8 cellular contexts compared by ENCODE assay signal in the genomic region with DNA sequence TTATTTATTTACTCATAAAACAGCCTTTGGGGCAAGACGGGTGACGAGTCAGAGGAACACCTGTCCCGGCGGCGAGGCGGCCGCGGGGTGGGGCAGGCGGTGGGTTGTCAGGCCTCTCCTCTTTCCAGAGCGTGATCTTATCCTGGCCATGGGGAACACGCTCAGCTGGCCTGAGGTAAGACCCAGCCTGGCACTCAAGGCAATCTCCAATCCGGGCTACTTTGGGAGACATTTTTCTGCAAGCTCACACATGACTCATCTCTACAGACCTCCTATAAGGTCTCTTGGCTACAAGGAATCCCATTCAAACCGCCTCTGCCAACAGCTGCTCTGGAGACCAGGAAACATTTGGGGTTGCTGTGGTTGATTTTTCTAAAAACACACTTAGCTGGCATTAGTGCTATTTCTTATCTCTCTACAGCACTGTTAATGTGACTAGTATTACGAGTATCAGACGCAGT. TPM values are rescaled to one million over a fixed set of nuclear protein-coding genes. Genes with fewer than 3 reads are reported as not detected.
DNase-seq lines count a peak whose midpoint lies in the region; ATAC-seq, FAIRE-seq and TF ChIP-seq lines count a peak whose summit lies in the region.

No MANE protein-coding gene starts in this region.

- no peak for FAIRE-seq in HepG2 (lab: Jason Lieb, UNC)

- CTCF ChIA-PET in SK-N-SH (lab: Yijun Ruan, JAX) (interaction anchor here (0.8 to 3.4 kb wide), 2 partner anchors 384 to 526 kb away, joined by 3 to 8 read pairs; no protein-coding TSS in a partner anchor), HepG2 (lab: Yijun Ruan, JAX; ENCODE audit: low intra/inter-chr PET ratio, low total read pairs) (no interaction called here)

- H3K9me2 ChIP-seq in SK-N-SH = no peaks in the 10 kb centered on the region

- POLR2A ChIA-PET in SK-N-SH (lab: Yijun Ruan, JAX) = no interaction called here
- POLR2A ChIA-PET in HepG2 (lab: Yijun Ruan, JAX) = no interaction called here

- H3K4me1 ChIP-seq in SK-N-SH (ENCODE audit: control insufficient read depth in 1 of 2, insufficient read depth in 2 of 2, low read depth in 1 of 2, low read length in 1 of 2) = peaks cover 32 to 44% of the 10 kb centered on the region in 2 experiments
- H3K4me1 ChIP-seq in HepG2 (ENCODE audit: insufficient read depth, low read length) = peaks cover 99% of the 10 kb centered on the region
- peaks cover 52 to 94% (median 75%) of the 10 kb centered on the region in 4 donors for H3K4me1 ChIP-seq in transverse colon

- no peaks in the 10 kb centered on the region for H3K9me3 ChIP-seq in SK-N-SH
- no peaks in the 10 kb centered on the region for H3K9me3 ChIP-seq in HepG2 (ENCODE audit: low read length)
- no peaks in the 10 kb centered on the region for H3K9me3 ChIP-seq in transverse colon

- H3K4me3 ChIP-seq in SK-N-SH (ENCODE audit: low read depth in 2 of 2, low read length in 1 of 2) (peak overlapping the region in 1 of 2 experiments; percentile 49; a peak in 2 of 4 replicates), HepG2 (replicated peaks in 1 of 3; ENCODE audit: insufficient read depth in 1 of 3, low read depth in 2 of 3, low read length in 3 of 3) (no peak overlapping the region), transverse colon (no peak overlapping the region)

- H3K27me3 ChIP-seq in SK-N-SH (ENCODE audit: insufficient read depth) (no peaks in the 10 kb centered on the region), HepG2 (ENCODE audit: control insufficient read depth in 1 of 2, insufficient read depth in 2 of 2, low read length in 2 of 2) (no peaks in the 10 kb centered on the region), transverse colon (no peaks in the 10 kb centered on the region)

- H4K20me1 ChIP-seq in SK-N-SH (ENCODE audit: insufficient read depth) (peaks cover 44% of the 10 kb centered on the region), HepG2 (ENCODE audit: insufficient read depth, low read length) (peaks cover 16% of the 10 kb centered on the region; the same call in 1 of the 2 replicates)

- no peak for ATAC-seq in HepG2

- H3K79me2 ChIP-seq in SK-N-SH (ENCODE audit: insufficient read depth) (peaks cover 87% of the 10 kb centered on the region), HepG2 (ENCODE audit: insufficient read depth, low read length) (peaks cover 85% of the 10 kb centered on the region)

- intact Hi-C loops in HepG2 (cut with micrococcal nuclease; ENCODE audit: unreplicated experiment) (loop anchor here (2.0 kb wide), 2 partner anchors 29 to 127 kb away; no protein-coding TSS in a partner anchor), transverse colon (cut with DNase I; ENCODE audit: low total_unique reads) (no loop called here)

- no peak for TF ChIP-seq CTCF in AG09319 (IDR thresholded peaks at IDR 0.05; ENCODE audit: low read depth, low read length)
- TF ChIP-seq CTCF in SK-N-SH (IDR thresholded peaks at IDR 0.05) = no peak
- no peak for TF ChIP-seq CTCF in HepG2 (CRISPR knock-in tag; IDR thresholded peaks at IDR 0.05)
- TF ChIP-seq CTCF in transverse colon (IDR thresholded peaks at IDR 0.05) = no peak

- peak in 1 of 2 experiments; percentile 38; a peak in 1 of 4 replicates for TF ChIP-seq EP300 in SK-N-SH (IDR thresholded peaks at IDR 0.05; ENCODE audit: borderline replicate concordance in 1 of 2, low read depth in 1 of 2, low read length in 1 of 2)
- TF ChIP-seq EP300 in HepG2 (IDR thresholded peaks at IDR 0.05; ENCODE audit: low read depth in 2 of 2, low read length in 2 of 2) = no peak
- no peak for TF ChIP-seq EP300 in HepG2 (CRISPR knock-in tag; IDR thresholded peaks at IDR 0.05; ENCODE audit: borderline replicate concordance)
- no peak for TF ChIP-seq EP300 in transverse colon (IDR thresholded peaks at IDR 0.05; ENCODE audit: low read depth)

- WGBS in SK-N-SH (ENCODE audit: low lambda C conversion rate) = 13% methylated on average over 13 of the region's 15 CpGs
- 92% methylated on average over 15 of the region's 15 CpGs for WGBS in HepG2 (ENCODE audit: low lambda C conversion rate)
- 6 to 30% methylated on average over 2 to 15 of the region's 15 CpGs for WGBS in transverse colon (ENCODE audit: low coverage in 1 of 2), 2 donors

- peak overlapping the region; percentile 75 for H3K4me2 ChIP-seq in SK-N-SH
- H3K4me2 ChIP-seq in HepG2 (ENCODE audit: low read depth, low read length) = peak overlapping the region; percentile 66; the same call in 1 of the 2 replicates

- H3K27ac ChIP-seq in SK-N-SH (ENCODE audit: low read depth in 2 of 2, low read length in 1 of 2) (peak overlapping the region; percentile 63 to 95), HepG2 (ENCODE audit: extremely low read length, insufficient read depth, low read length) (peak overlapping the region; percentile 60), transverse colon (peak overlapping the region; percentile 79 to 85 (median 81))

- TF ChIP-seq POLR2A in HepG2 (IDR thresholded peaks at IDR 0.05; ENCODE audit: insufficient read depth in 1 of 2, low read depth in 2 of 2, low read length in 2 of 2) (no peak), transverse colon (IDR thresholded peaks at IDR 0.05) (no peak)

- BruUV-seq in HepG2 (replicated peaks; lab: Mats Ljungman, UMichigan) = no TSS peak

- in situ Hi-C loops in HepG2 (cut with HindIII; ENCODE audit: extremely low pct_ligation_motif_present, low pct_unique_long_range_greater_than_20kb) = loop anchor here (10.0 to 25.0 kb wide), 2 partner anchors 79 to 346 kb away; a partner anchor contains a TSS
- in situ Hi-C loops in transverse colon (cut with MboI; ENCODE audit: low pct_ligation_motif_present in 1 of 4, low pct_unique_long_range_greater_than_20kb in 1 of 4, low sequenced_read_pairs in 3 of 4) = loop anchor here (25.0 kb wide), 3 partner anchors 246 to 371 kb away; a partner anchor contains a TSS

- DNase-seq in AG09319 (ENCODE audit: extremely low read depth, low read depth) (peak; percentile 82), HCEC 1CT (peak; percentile 93), SK-N-SH (peak; percentile 70), brain pericyte (ENCODE audit: low read depth, low spot score) (peak; percentile 40), HepG2 (ENCODE audit: low spot score) (no peak), transverse colon (peak; percentile 58), DMS153 (lab: John Stamatoyannopoulos, UW) (no peak), medulla oblongata (ENCODE audit: extremely low spot score) (no peak)

- H3K36me3 ChIP-seq in SK-N-SH (replicated peaks in 1 of 2; ENCODE audit: control insufficient read depth in 1 of 2, insufficient read depth in 2 of 2, low read length in 1 of 2) = no peaks in the 10 kb centered on the region
- H3K36me3 ChIP-seq in HepG2 (replicated peaks in 1 of 2; ENCODE audit: control insufficient read depth in 1 of 2, insufficient read depth in 2 of 2, low read length in 2 of 2) = no peaks in the 10 kb centered on the region
- no peaks in the 10 kb centered on the region for H3K36me3 ChIP-seq in transverse colon

- H3F3A ChIP-seq in SK-N-SH (replicated peaks; ENCODE audit: insufficient read depth) = peaks cover 14% of the 10 kb centered on the region

- H2AFZ ChIP-seq in SK-N-SH (ENCODE audit: low read depth) (no peak overlapping the region; the same call in 1 of the 2 replicates), HepG2 (ENCODE audit: low read length) (no peak overlapping the region)

- H3K9ac ChIP-seq in SK-N-SH (peak overlapping the region; percentile 61), HepG2 (ENCODE audit: insufficient read depth, low read depth, low read length) (no peak overlapping the region)

- no peak for TF ChIP-seq RAD21 in SK-N-SH (IDR thresholded peaks at IDR 0.05; ENCODE audit: low read length)
- no peak for TF ChIP-seq RAD21 in HepG2 (CRISPR knock-in tag; IDR thresholded peaks at IDR 0.05)

TF ChIP-seq in SK-N-SH, 30 proteins besides CTCF, POLR2A, EP300 and RAD21 (continues in another document):
- peak; percentile 77; the same call in 1 of the 2 replicates for TF ChIP-seq FOSL2 (IDR thresholded peaks at IDR 0.05; ENCODE audit: borderline replicate concordance, low read depth)
- TF ChIP-seq GABPA (IDR thresholded peaks at IDR 0.05; ENCODE audit: low read depth) = no peak
- TF ChIP-seq JUND (IDR thresholded peaks at IDR 0.05) = peak; percentile 66
- peak; percentile 25; the same call in 1 of the 2 replicates for TF ChIP-seq MEF2A (IDR thresholded peaks at IDR 0.05; ENCODE audit: borderline replicate concordance, low read depth)

RNA-seq across cellular contexts. Expression of a gene that starts 6.2 kb away (rescaled TPM):
- polyA plus RNA-seq in SK-N-SH (2012; rRNA removed) = 26.2 and 27.0 TPM in 2 replicates
- polyA plus RNA-seq in SK-N-SH (2012; cell fraction: cytosol; rRNA removed) = 16.1 and 21.6 TPM in 2 replicates
- polyA plus RNA-seq in SK-N-SH (2012; cell fraction: nucleus; rRNA removed) = 28.8 and 31.1 TPM in 2 replicates
- total RNA-seq in HepG2 (2016; rRNA removed; fragmentation: Illumina TruSeq; extraction: Trizol) = 21.2 and 21.7 TPM in 2 replicates
- 6.1 and 9.4 TPM in 2 replicates for total RNA-seq in HepG2 (2016; cell fraction: cytosol; rRNA removed; fragmentation: Illumina TruSeq; extraction: Trizol; ENCODE audit: low read depth)
- total RNA-seq in HepG2 (2016; cell fraction: insoluble cytoplasmic fraction; rRNA removed; fragmentation: Illumina TruSeq; extraction: Trizol) = 17.2 and 20.5 TPM in 2 replicates
- total RNA-seq in HepG2 (2016; cell fraction: membrane; rRNA removed; fragmentation: Illumina TruSeq; extraction: Trizol) = 22.7 and 23.5 TPM in 2 replicates
- total RNA-seq in HepG2 (2016; cell fraction: nucleus; rRNA removed; fragmentation: Illumina TruSeq; extraction: Trizol) = 15.4 and 18.1 TPM in 2 replicates
- polyA plus RNA-seq in HepG2 (2011; rRNA removed) = 38.9 and 46.6 TPM in 2 replicates
- 29.9 and 30.8 TPM in 2 replicates for polyA plus RNA-seq in HepG2 (2011; cell fraction: cytosol; rRNA removed)
- polyA plus RNA-seq in HepG2 (2011; cell fraction: nucleus; rRNA removed) = 38.0 and 38.2 TPM in 2 replicates
- polyA plus RNA-seq in HepG2 (2012) = 36.7 and 38.5 TPM in 2 replicates
- polyA plus RNA-seq in HepG2 (2016; cell fraction: cytosol; fragmentation: Illumina TruSeq; extraction: Trizol; ENCODE audit: low read depth) = 2.1 and 3.2 TPM in 2 replicates
- 16.9 and 24.5 TPM in 2 replicates for polyA plus RNA-seq in HepG2 (2016; cell fraction: insoluble cytoplasmic fraction; fragmentation: Illumina TruSeq; extraction: Trizol; ENCODE audit: low read depth)
- 15.6 and 18.4 TPM in 2 replicates for polyA plus RNA-seq in HepG2 (2016; cell fraction: membrane; fragmentation: Illumina TruSeq; extraction: Trizol; ENCODE audit: low read depth)
- 22.7 and 25.7 TPM in 2 replicates for polyA plus RNA-seq in HepG2 (2016; cell fraction: nucleus; fragmentation: Illumina TruSeq; extraction: Trizol; ENCODE audit: insufficient read depth, low read depth)
- polyA minus RNA-seq in HepG2 (2011; rRNA and poly(A)+ RNA removed; ENCODE audit: low replicate concordance) = 31.8 and 52.5 TPM in 2 replicates
- 25.4 and 30.6 TPM in 2 replicates for polyA minus RNA-seq in HepG2 (2011; cell fraction: cytosol; rRNA and poly(A)+ RNA removed)
- polyA minus RNA-seq in HepG2 (2011; cell fraction: nucleus; rRNA and poly(A)+ RNA removed) = 18.2 and 24.7 TPM in 2 replicates
- total RNA-seq in transverse colon = 10 to 100 TPM; 49.8 to 86.0 (median 55.1) TPM

Comparison
In these comparisons a context has a peak if more than half of its experiments do, and no peak if none do; other contexts are left out.
1. DNase-seq: peak in AG09319 (single experiment), HCEC 1CT (single experiment), SK-N-SH (single experiment), brain pericyte (single experiment) and transverse colon (single experiment); none in HepG2 (single experiment), DMS153 (single experiment) and medulla oblongata (single experiment).
2. Peak in every context shown above with its lines, with median percentiles within 50 percentile points of each other: H3K27ac ChIP-seq.